21 cellular contexts compared by ENCODE assay signal in the genomic region with DNA sequence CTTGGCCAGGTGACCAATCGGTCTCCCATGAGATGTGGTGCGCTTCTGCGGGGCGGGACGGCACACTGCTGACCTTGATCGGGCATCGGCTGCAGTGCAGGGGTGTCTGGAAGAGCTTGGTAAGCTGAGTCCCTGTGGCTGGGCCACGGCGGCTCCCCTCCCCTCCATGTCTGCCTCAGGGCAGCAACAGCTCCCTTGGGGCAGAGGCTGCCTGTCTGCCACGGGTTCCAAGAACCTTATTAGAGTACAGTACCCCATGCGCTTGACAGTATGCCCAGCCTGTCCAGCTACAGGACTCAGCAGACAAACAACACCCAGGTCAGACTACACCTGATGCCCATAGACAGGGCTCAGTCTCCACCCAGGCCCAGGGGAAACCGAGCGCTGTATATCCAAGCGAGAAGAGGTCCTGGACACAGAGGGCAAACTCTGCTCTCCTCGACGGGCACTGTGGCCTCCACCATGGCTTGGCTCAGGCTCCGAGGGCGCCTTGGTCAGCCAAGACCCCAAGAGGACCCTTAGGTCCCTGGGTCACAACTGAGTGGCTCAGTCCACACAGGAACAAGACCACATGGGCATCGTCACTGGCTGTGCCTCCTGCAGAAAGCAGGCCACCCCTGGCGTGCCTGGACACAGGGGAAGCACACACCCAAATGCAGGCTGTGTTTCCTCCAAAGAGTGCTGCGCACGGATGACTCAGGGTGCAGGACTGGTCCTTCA. TPM values are rescaled to one million over a fixed set of nuclear protein-coding genes. Genes with fewer than 3 reads are reported as not detected.
"Had no signal": no experiment of that assay in that cellular context is flagged by ENCODE, and none has a peak within 500 bp of the region (broad histone marks: within the 10 kb centered on the region; RNA-seq: fewer than 3 reads in every experiment).

No MANE protein-coding gene starts in this region.

- ATAC-seq: body of pancreas; left lung; naive thymus-derived CD4-positive, alpha-beta T cell had no signal

- H3K4me1 ChIP-seq: body of pancreas, colonic mucosa, left lung, SJCRH30 had no signal

- FAIRE-seq: keratinocyte had no signal

- H3K9me3 ChIP-seq: body of pancreas, colonic mucosa, SJCRH30 had no signal

- H3K27ac ChIP-seq: body of pancreas, colonic mucosa, epithelial cell of prostate, left lung, sigmoid colon, SJCRH30 had no signal

- H3K27me3 ChIP-seq: body of pancreas, colonic mucosa, left lung, sigmoid colon, SJCRH30 had no signal

- H3K4me3 ChIP-seq: body of pancreas, colonic mucosa, left lung, sigmoid colon, SJCRH30 had no signal

- H3K36me3 ChIP-seq: colonic mucosa, left lung, sigmoid colon, SJCRH30 had no signal

- DNase-seq: activated CD4-positive, alpha-beta T cell treated with anti-CD3 and anti-CD28 coated beads, Interleukin-2, amount 50 U/mL, for 1 hour; activated CD4-positive, CD25-positive, alpha-beta regulatory T cell treated with anti-CD3 and anti-CD28 coated beads, Interleukin-2, amount 50 U/mL, for 72 hours; activated naive CD4-positive, alpha-beta T cell treated with anti-CD3 and anti-CD28 coated beads for 36 hours; central memory CD4-positive, alpha-beta T cell; colonic mucosa; endodermal cell; foreskin melanocyte; glutamatergic neuron; hypothalamus; mesenchymal stem cell; naive thymus-derived CD4-positive, alpha-beta T cell; SJCRH30; stimulated activated naive CD4-positive, alpha-beta T cell treated with Interleukin-2 at 50 U/mL for 16 hours; trophoblast cell had no signal

RNA-seq across cellular contexts. Expression of a gene that starts 18.9 kb away (rescaled TPM):
- total RNA-seq: endodermal cell, renal cortical epithelial cell had no signal
- polyA plus RNA-seq: fibroblast of lung, keratinocyte had no signal

RNA-seq across cellular contexts. Expression of a gene that starts 19.0 kb away (rescaled TPM):
- total RNA-seq: SJCRH30 had no signal
- polyA plus RNA-seq: fibroblast of lung, keratinocyte had no signal

RNA-seq across cellular contexts. Expression of a gene that starts 50.4 kb away (rescaled TPM):
- total RNA-seq: activated naive CD4-positive, alpha-beta T cell treated with anti-CD3 and anti-CD28 coated beads for 36 hours; endodermal cell; fibroblast of lung; renal cortical epithelial cell; SJCRH30 had no signal
- polyA plus RNA-seq: fibroblast of lung; naive thymus-derived CD4-positive, alpha-beta T cell had no signal
